Comparison of ENCODE assay signal across 8 cellular contexts in genomic region chr9:34620061-34620994, GRCh38. TPM values are rescaled to one million over a fixed set of nuclear protein-coding genes. Genes with fewer than 3 reads are reported as not detected.
DNase-seq lines count a peak whose midpoint lies in the region; ATAC-seq and TF ChIP-seq lines count a peak whose summit lies in the region.

TSS of gene DCTN3 (minus strand) at chr9:34620495. CDS start at chr9:34620464, 31 bp downstream.

- H3K4me3 Mint-ChIP-seq in activated CD4-positive, alpha-beta T cell treated with anti-CD3 and anti-CD28 coated beads for 36 hours: peak within 1 kb of the TSS; percentile 88

- no peak for TF ChIP-seq CTCF in colonic mucosa (IDR thresholded peaks at IDR 0.05)

- peak; percentile 84 for TF ChIP-seq POLR2A in GM19099 (IDR thresholded peaks at IDR 0.05; ENCODE audit: extremely low read depth, insufficient read length, low read depth)

- POLR2A ChIA-PET in activated CD4-positive, alpha-beta T cell treated with anti-CD3 and anti-CD28 coated beads for 36 hours (lab: Charles Lee): interaction anchor here (0.5 to 1.8 kb wide), 5 partner anchors 8 to 18 kb away, joined by 3 to 6 read pairs (median 4); partner anchors contain the start of gene RPP25L

- peak within 1 kb of the TSS; percentile 77 for H3K27ac Mint-ChIP-seq in activated CD4-positive, alpha-beta T cell treated with anti-CD3 and anti-CD28 coated beads for 36 hours

- H3K9me3 Mint-ChIP-seq in activated CD4-positive, alpha-beta T cell treated with anti-CD3 and anti-CD28 coated beads for 36 hours (ENCODE audit: low read depth): no peaks in the 10 kb centered on the region

- H3K4me3 ChIP-seq in colonic mucosa: peak within 1 kb of the TSS; percentile 91

- H3K27ac ChIP-seq in colonic mucosa: no peak within 1 kb of the TSS

- peaks cover 8% of the 10 kb centered on the region for H3K4me1 ChIP-seq in colonic mucosa

- peaks cover 25% of the 10 kb centered on the region for H3K27me3 Mint-ChIP-seq in activated CD4-positive, alpha-beta T cell treated with anti-CD3 and anti-CD28 coated beads for 36 hours

- peaks cover 14% of the 10 kb centered on the region for H3K36me3 ChIP-seq in colonic mucosa

- ATAC-seq in HG03432 (IDR thresholded peaks at IDR 0.05; ENCODE audit: unreplicated experiment) (peak; percentile 99), left colon (peak; percentile 100)
- peak; percentile 99 for ATAC-seq in activated CD4-positive, alpha-beta T cell treated with anti-CD3 and anti-CD28 coated beads for 36 hours

- peaks cover 1% of the 10 kb centered on the region for H3K36me3 Mint-ChIP-seq in activated CD4-positive, alpha-beta T cell treated with anti-CD3 and anti-CD28 coated beads for 36 hours (ENCODE audit: low read depth)

- peaks cover 33% of the 10 kb centered on the region for H3K27me3 ChIP-seq in colonic mucosa

- H3K9me3 ChIP-seq in colonic mucosa: no peaks in the 10 kb centered on the region

- H3K4me1 Mint-ChIP-seq in activated CD4-positive, alpha-beta T cell treated with anti-CD3 and anti-CD28 coated beads for 36 hours: peaks cover 25% of the 10 kb centered on the region

- intact Hi-C loops in activated CD4-positive, alpha-beta T cell treated with anti-CD3 and anti-CD28 coated beads for 36 hours (cut with DNase I, micrococcal nuclease): loop anchor here (1.0 to 2.0 kb wide), 9 partner anchors 8 to 571 kb away; partner anchors contain the start of genes RPP25L (in 2 of the 2), DNAI1 (in 1 of the 2), DNAJB5 (in 1 of the 2) and FAM219A (in 1 of the 2)
- intact Hi-C loops in colonic mucosa (cut with DNase I) (no loop called here), left colon (cut with DNase I, micrococcal nuclease) (no loop called here)

- H3K9ac ChIP-seq in colonic mucosa (ENCODE audit: low read depth in 2 of 2, low read length in 2 of 2): peak within 1 kb of the TSS; percentile 88 to 89

- CTCF ChIA-PET in activated CD4-positive, alpha-beta T cell treated with anti-CD3 and anti-CD28 coated beads for 36 hours (lab: Charles Lee): interaction anchor here (0.6 to 4.9 kb wide), 16 partner anchors 8 to 243 kb away, joined by 3 to 47 read pairs (median 4); partner anchors contain the start of genes ARID3C, GALT, MYORG and RPP25L

- DNase-seq in AML-193 (lab: John Stamatoyannopoulos, UW) (peak; percentile 96 to 97), NCI-H524 (lab: John Stamatoyannopoulos, UW) (peak; percentile 84 to 95), colonic mucosa (peak; percentile 94), left colon (peak; percentile 94)
- peak; percentile 95 for DNase-seq in activated CD4-positive, alpha-beta T cell treated with anti-CD3 and anti-CD28 coated beads for 36 hours
- peak; percentile 93 for DNase-seq in stimulated activated CD4-positive, alpha-beta T cell treated with anti-CD3 and anti-CD28 coated beads, Interleukin-1b, Interleukin-23, amount 100 ng/mL, for 48 hours

RNA-seq across cellular contexts. Expression of gene DCTN3, which starts in this region (rescaled TPM):
- total RNA-seq in activated CD4-positive, alpha-beta T cell treated with anti-CD3 and anti-CD28 coated beads for 36 hours: 10 to 100 TPM; 65.9 to 68.4 TPM
- total RNA-seq in colonic mucosa (10 to 100 TPM; 65.2 to 76.3 TPM), left colon (10 to 100 TPM; 53.7 to 59.4 TPM)

Comparison
In these comparisons a context has a peak if more than half of its experiments do, and no peak if none do; other contexts are left out.
1. intact Hi-C loops: an anchor here in activated CD4-positive, alpha-beta T cell treated with anti-CD3 and anti-CD28 coated beads for 36 hours (1.0 to 2.0 kb wide); none called in colonic mucosa and left colon.